8 cellular contexts compared by ENCODE assay signal in genomic region chr4:40058121-40058520, GRCh38. TPM values are rescaled to one million over a fixed set of nuclear protein-coding genes. Genes with fewer than 3 reads are reported as not detected.
A peak's percentile ranks its signal among the peaks of the same experiment; 100 is the strongest.
DNase-seq lines count a peak whose midpoint lies in the region; ATAC-seq and TF ChIP-seq lines count a peak whose summit lies in the region.

No MANE protein-coding gene starts in this region.

- ATAC-seq in SK-N-SH treated with all-trans-retinoic acid at 6 μM for 48 hours, result no peak
- no peak for ATAC-seq in activated T-helper 17 cell treated with anti-CD3 and anti-CD28 coated beads, Interleukin-2, amount 50 U/mL, for 72 hours (replicated peaks)

- H3K36me3 ChIP-seq in SK-N-SH (replicated peaks in 1 of 2; ENCODE audit: control insufficient read depth in 1 of 2, insufficient read depth in 2 of 2, low read length in 1 of 2), result peaks cover 0 to 5% of the 10 kb centered on the region in 2 experiments
- peaks cover 0 to 4% (median 0%) of the 10 kb centered on the region in 5 donors for H3K36me3 ChIP-seq in subcutaneous abdominal adipose tissue (ENCODE audit: control insufficient read depth in 5 of 5, insufficient read depth in 5 of 5, low read length in 5 of 5)

- H3K27ac Mint-ChIP-seq in activated T-helper 17 cell treated with anti-CD3 and anti-CD28 coated beads, Interleukin-2, amount 50 U/mL, for 72 hours, result peak overlapping the region; percentile 98

- DNase-seq in SK-N-SH (peak; percentile 36), NCI-H226 (no peak), DMS 273 treated with DMSO at 0.1 percent for 48 hours (lab: John Stamatoyannopoulos, UW) (no peak), SW 1271 (lab: John Stamatoyannopoulos, UW) (no peak)

- TF ChIP-seq EP300 in SK-N-SH (IDR thresholded peaks at IDR 0.05; ENCODE audit: borderline replicate concordance in 1 of 2, low read depth in 1 of 2, low read length in 1 of 2), result no peak

- H4K20me1 ChIP-seq in SK-N-SH (ENCODE audit: insufficient read depth), result no peaks in the 10 kb centered on the region

- H3K9ac ChIP-seq in SK-N-SH (peak overlapping the region; percentile 94), subcutaneous abdominal adipose tissue (ENCODE audit: low read length in 5 of 5) (peak overlapping the region; percentile 84 to 97 (median 93))

- no peaks in the 10 kb centered on the region for H3K9me2 ChIP-seq in SK-N-SH

- H3K27ac ChIP-seq in SK-N-SH (ENCODE audit: low read depth in 2 of 2, low read length in 1 of 2) (peak overlapping the region; percentile 97 to 98), subcutaneous abdominal adipose tissue (ENCODE audit: low read depth, low read length) (peak overlapping the region; percentile 100)

- TF ChIP-seq RAD21 in SK-N-SH (IDR thresholded peaks at IDR 0.05; ENCODE audit: low read length), result no peak

- H3K27me3 ChIP-seq in SK-N-SH (ENCODE audit: insufficient read depth) (no peaks in the 10 kb centered on the region), subcutaneous abdominal adipose tissue (ENCODE audit: control insufficient read depth in 5 of 5, insufficient read depth in 4 of 5, low read length in 5 of 5) (no peaks in the 10 kb centered on the region)

- peaks cover 37% of the 10 kb centered on the region for H3K36me3 Mint-ChIP-seq in activated T-helper 17 cell treated with anti-CD3 and anti-CD28 coated beads, Interleukin-2, amount 50 U/mL, for 72 hours (ENCODE audit: low read depth)

- H3K27me3 Mint-ChIP-seq in activated T-helper 17 cell treated with anti-CD3 and anti-CD28 coated beads, Interleukin-2, amount 50 U/mL, for 72 hours, result no peaks in the 10 kb centered on the region

- peaks cover 25% of the 10 kb centered on the region for H3K4me1 Mint-ChIP-seq in activated T-helper 17 cell treated with anti-CD3 and anti-CD28 coated beads, Interleukin-2, amount 50 U/mL, for 72 hours

- peaks cover 32% of the 10 kb centered on the region for H3K79me2 ChIP-seq in SK-N-SH (ENCODE audit: insufficient read depth)

- WGBS in SK-N-SH (ENCODE audit: low lambda C conversion rate), result 2% methylated on average over 9 of the region's 9 CpGs

- peak overlapping the region; percentile 89 for H2AFZ ChIP-seq in SK-N-SH (ENCODE audit: low read depth)

- CTCF ChIA-PET in SK-N-SH (lab: Yijun Ruan, JAX), result interaction anchor here (0.8 to 3.6 kb wide), 8 partner anchors 10 to 267 kb away, joined by 3 to 54 read pairs (median 4); partner anchors contain the start of gene PDS5A

- peak overlapping the region; percentile 87 for H3K4me2 ChIP-seq in SK-N-SH

- H3K4me1 ChIP-seq in SK-N-SH (ENCODE audit: control insufficient read depth in 1 of 2, insufficient read depth in 2 of 2, low read depth in 1 of 2, low read length in 1 of 2) (peaks cover 0 to 6% of the 10 kb centered on the region in 2 experiments; a peak in 3 of 4 replicates), subcutaneous abdominal adipose tissue (ENCODE audit: control insufficient read depth in 5 of 5, insufficient read depth in 5 of 5, low read length in 5 of 5) (peaks cover 4 to 31% (median 30%) of the 10 kb centered on the region in 5 donors)

- POLR2A ChIA-PET in SK-N-SH (lab: Yijun Ruan, JAX), result interaction anchor here (0.7 to 1.3 kb wide), 3 partner anchors 10 to 599 kb away, joined by 3 to 4 read pairs (median 4); partner anchors contain the start of genes LIAS, RPL9 and UBE2K

- no peak for TF ChIP-seq CTCF in SK-N-SH (IDR thresholded peaks at IDR 0.05)

- H3K4me3 Mint-ChIP-seq in activated T-helper 17 cell treated with anti-CD3 and anti-CD28 coated beads, Interleukin-2, amount 50 U/mL, for 72 hours, result peak overlapping the region; percentile 92

- no peaks in the 10 kb centered on the region for H3K9me3 Mint-ChIP-seq in activated T-helper 17 cell treated with anti-CD3 and anti-CD28 coated beads, Interleukin-2, amount 50 U/mL, for 72 hours

- H3K4me3 ChIP-seq in SK-N-SH (ENCODE audit: low read depth in 2 of 2, low read length in 1 of 2) (peak overlapping the region; percentile 71 to 82), iPS-18c (ENCODE audit: insufficient read depth, low read depth, low read length) (peak overlapping the region; percentile 40; the same call in 1 of the 2 replicates), subcutaneous abdominal adipose tissue (ENCODE audit: low read depth in 1 of 5, low read length in 5 of 5) (peak overlapping the region; percentile 79 to 90 (median 86))

- H3F3A ChIP-seq in SK-N-SH (replicated peaks; ENCODE audit: insufficient read depth), result peaks cover 18% of the 10 kb centered on the region

- H3K9me3 ChIP-seq in SK-N-SH (no peaks in the 10 kb centered on the region), iPS-18c (ENCODE audit: control insufficient read depth, insufficient read depth, low read length) (no peaks in the 10 kb centered on the region), subcutaneous abdominal adipose tissue (ENCODE audit: control insufficient read depth in 5 of 5, low read length in 5 of 5) (no peaks in the 10 kb centered on the region)

TF ChIP-seq in SK-N-SH, 30 proteins besides CTCF, POLR2A, EP300 and RAD21:
- no peak for TF ChIP-seq RFX5 (IDR thresholded peaks at IDR 0.05; ENCODE audit: low read length)
- no peak for TF ChIP-seq SMC3 (IDR thresholded peaks at IDR 0.05; ENCODE audit: low read depth, low read length)
- no peak for TF ChIP-seq TCF12 (IDR thresholded peaks at IDR 0.05)
- TF ChIP-seq GABPA (IDR thresholded peaks at IDR 0.05; ENCODE audit: low read depth), result no peak
- no peak for TF ChIP-seq RXRA (IDR thresholded peaks at IDR 0.05; ENCODE audit: borderline replicate concordance, low read depth)
TF ChIP-seq in SK-N-SH: peak in this region for 0.

TF ChIP-seq in SK-N-SH treated with all-trans-retinoic acid at 6 μM for 48 hours, 23 proteins besides CTCF, POLR2A, EP300 and RAD21:
- TF ChIP-seq CSDC2 (CRISPR knock-in tag; IDR thresholded peaks at IDR 0.05) (no peak), POU6F1 (CRISPR knock-in tag; IDR thresholded peaks at IDR 0.05; ENCODE audit: borderline replicate concordance, low read depth) (no peak), PPARA (CRISPR knock-in tag; IDR thresholded peaks at IDR 0.05; ENCODE audit: borderline replicate concordance) (no peak), CREB5 (CRISPR knock-in tag; IDR thresholded peaks at IDR 0.05; ENCODE audit: low read depth) (no peak), ZFP30 (CRISPR knock-in tag; IDR thresholded peaks at IDR 0.05) (no peak), ZNF70 (CRISPR knock-in tag; IDR thresholded peaks at IDR 0.05) (no peak), ARNTL (CRISPR knock-in tag; IDR thresholded peaks at IDR 0.05; ENCODE audit: borderline replicate concordance, low read depth) (no peak), ZFP3 (CRISPR knock-in tag; IDR thresholded peaks at IDR 0.05) (no peak), ZNF8 (CRISPR knock-in tag; IDR thresholded peaks at IDR 0.05) (no peak), ISL1 (CRISPR knock-in tag; IDR thresholded peaks at IDR 0.05) (no peak), RARB (CRISPR knock-in tag; IDR thresholded peaks at IDR 0.05) (no peak)

RNA-seq across cellular contexts. Expression of gene N4BP2, which starts 1.5 kb away (rescaled TPM):
- polyA plus RNA-seq in SK-N-SH (2012; rRNA removed), result 1.2 and 1.4 TPM in 2 replicates
- 1.6 and 1.8 TPM in 2 replicates for polyA plus RNA-seq in SK-N-SH (2012; cell fraction: cytosol; rRNA removed)
- 1.4 and 3.2 TPM in 2 replicates for polyA plus RNA-seq in SK-N-SH (2012; cell fraction: nucleus; rRNA removed)
- 10 to 100 TPM; 11.8 to 17.6 TPM for total RNA-seq in activated T-helper 17 cell treated with anti-CD3 and anti-CD28 coated beads, Interleukin-2, amount 50 U/mL, for 72 hours
